In the genomic region with DNA sequence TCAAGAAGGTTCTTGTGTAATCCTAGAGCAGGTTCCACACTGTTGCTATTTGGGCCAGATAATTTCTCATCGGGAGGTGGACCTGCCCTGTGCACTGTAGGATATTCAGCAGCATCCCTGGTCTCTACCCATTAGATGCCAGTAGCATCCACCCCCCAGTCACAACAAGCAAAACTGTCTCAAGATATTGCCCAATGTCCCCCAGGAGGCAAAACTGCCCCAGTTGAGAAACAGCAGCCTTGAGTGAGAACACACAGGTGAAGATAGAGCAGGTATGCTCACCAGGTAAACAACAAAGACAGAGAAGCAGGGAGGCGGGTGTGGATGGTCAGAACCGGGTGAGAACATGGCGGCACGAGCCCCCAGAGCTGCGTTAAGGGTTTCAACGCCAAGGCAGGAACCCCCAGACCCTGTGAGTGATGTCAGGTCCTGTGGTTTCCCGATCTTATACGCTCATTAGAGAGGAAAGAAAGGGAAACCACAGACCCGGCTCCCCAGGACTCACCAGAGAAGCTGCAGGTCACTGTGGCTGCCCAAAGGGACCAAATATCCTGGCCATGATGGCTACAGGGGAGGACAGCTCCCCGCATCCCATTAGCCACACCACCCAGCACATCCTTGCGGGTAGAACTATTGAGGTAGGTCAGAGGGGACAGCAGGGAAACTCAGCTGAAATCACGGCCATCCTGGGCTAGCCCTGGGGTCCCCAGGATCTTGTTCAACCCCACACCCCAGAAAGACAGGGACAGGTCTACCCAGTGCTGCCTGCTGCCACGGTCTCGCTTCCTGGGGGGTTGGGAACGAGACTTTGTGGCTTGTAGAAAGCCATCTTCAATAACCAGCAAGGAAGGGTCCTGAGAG, we compare ENCODE assay signal across 8 cellular contexts. TPM values are rescaled to one million over a fixed set of nuclear protein-coding genes. Genes with fewer than 3 reads are reported as not detected.
DNase-seq lines count a peak whose midpoint lies in the region; ATAC-seq and TF ChIP-seq lines count a peak whose summit lies in the region.

No MANE protein-coding gene starts in this region.

- peak; percentile 14 for DNase-seq in NOMO-1 treated with DMSO at 0.1 percent for 48 hours (lab: John Stamatoyannopoulos, UW; ENCODE audit: unreplicated experiment)
- DNase-seq in NOMO-1 (lab: John Stamatoyannopoulos, UW; ENCODE audit: unreplicated experiment in 2 of 2) = no peak
- no peak for DNase-seq in suprapubic skin (ENCODE audit: low spot score in 2 of 2)
- no peak for DNase-seq in NCI-H2029 (lab: John Stamatoyannopoulos, UW)
- no peak for DNase-seq in NCI-H1048 (lab: John Stamatoyannopoulos, UW)

- 67 to 73% methylated on average over 16 of the region's 16 CpGs for WGBS in esophagus, 2 donors
- WGBS in suprapubic skin = 73% methylated on average over 13 of the region's 16 CpGs

- H3K4me3 ChIP-seq in esophagus (ENCODE audit: low read depth in 1 of 2, low read length in 2 of 2) (no peak overlapping the region), suprapubic skin (no peak overlapping the region)

- peak overlapping the region; percentile 82 to 86 for H3K27ac ChIP-seq in esophagus (ENCODE audit: low read depth in 2 of 2, low read length in 1 of 2)
- peak overlapping the region; percentile 89 for H3K27ac ChIP-seq in suprapubic skin

- TF ChIP-seq CTCF in suprapubic skin (IDR thresholded peaks at IDR 0.05) = no peak

- H3K27me3 ChIP-seq in esophagus (ENCODE audit: control insufficient read depth in 1 of 2, insufficient read depth in 2 of 2, low read length in 2 of 2) (no peaks in the 10 kb centered on the region), suprapubic skin (no peaks in the 10 kb centered on the region)

- ATAC-seq in HG03520 (IDR thresholded peaks at IDR 0.05; ENCODE audit: unreplicated experiment) (peak; percentile 37), GM18861 (IDR thresholded peaks at IDR 0.05; ENCODE audit: unreplicated experiment) (no peak)

- H3K36me3 ChIP-seq in esophagus (ENCODE audit: control insufficient read depth in 2 of 2, insufficient read depth in 2 of 2, low read length in 1 of 2) = peaks cover 0 to 15% of the 10 kb centered on the region in 2 donors
- H3K36me3 ChIP-seq in suprapubic skin = peaks cover 7% of the 10 kb centered on the region

- TF ChIP-seq EP300 in suprapubic skin (IDR thresholded peaks at IDR 0.05) = no peak

- H3K9me3 ChIP-seq in esophagus (ENCODE audit: control insufficient read depth in 2 of 2, insufficient read depth in 1 of 2, low read depth in 1 of 2, low read length in 1 of 2) (no peaks in the 10 kb centered on the region), suprapubic skin (no peaks in the 10 kb centered on the region)

- TF ChIP-seq POLR2A in suprapubic skin (IDR thresholded peaks at IDR 0.05) = no peak

- H3K4me1 ChIP-seq in esophagus (ENCODE audit: control insufficient read depth in 2 of 2, insufficient read depth in 2 of 2, low read length in 1 of 2) (peaks cover 14 to 58% of the 10 kb centered on the region in 2 donors), suprapubic skin (peaks cover 97% of the 10 kb centered on the region)

RNA-seq across cellular contexts. Expression of a gene that starts 21.2 kb away (rescaled TPM):
- polyA plus RNA-seq in esophagus = 10 to 100 TPM; 15.7 to 20.0 TPM
- 10 to 100 TPM; 60.0 to 86.8 (median 81.5) TPM for total RNA-seq in suprapubic skin

RNA-seq across cellular contexts. Expression of a gene that starts 28.9 kb away (rescaled TPM):
- not detected for polyA plus RNA-seq in esophagus
- total RNA-seq in suprapubic skin = not detected
